ENCODE assay signal across 27 cellular contexts in the genomic region with DNA sequence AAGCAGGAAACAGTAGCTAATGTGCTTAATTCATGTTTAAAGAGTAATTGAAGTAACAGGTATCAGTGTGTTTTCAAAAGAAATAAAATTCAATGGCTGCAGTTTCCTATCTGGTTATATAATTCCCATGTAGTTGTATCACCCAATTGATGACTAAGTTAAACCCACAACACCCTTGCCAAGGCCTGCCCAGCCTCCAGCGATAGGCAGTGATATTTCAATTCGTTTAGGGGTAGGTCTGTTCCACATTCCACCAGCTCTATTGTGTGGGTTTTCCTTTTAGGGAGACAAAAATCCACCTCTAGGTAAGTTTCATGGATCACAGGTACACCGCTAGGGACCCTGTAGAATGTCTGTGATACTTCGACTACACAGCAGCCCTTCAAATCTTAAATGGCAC. TPM values are rescaled to one million over a fixed set of nuclear protein-coding genes. Genes with fewer than 3 reads are reported as not detected.
"Had no signal": no experiment of that assay in that cellular context is flagged by ENCODE, and none has a peak within 500 bp of the region (broad histone marks: within the 10 kb centered on the region; RNA-seq: fewer than 3 reads in every experiment).

No MANE protein-coding gene starts in this region.

- H3K27ac Mint-ChIP-seq: activated CD8-positive, alpha-beta T cell treated with anti-CD3 and anti-CD28 coated beads, Interleukin-2, amount 10 ng/mL, durations not matched to agents 7 days and 5 days; activated naive CD4-positive, alpha-beta T cell treated with anti-CD3 and anti-CD28 coated beads, Interleukin-2, amount 50 U/mL, for 24 hours; activated T-helper 1 cell treated with anti-CD3 and anti-CD28 coated beads, Interleukin-12 subunit alpha, Interleukin-12 subunit beta, Interleukin-2, Interleukin-4 antibody, amounts not matched to agents 30 ng/mL and 10 ng/mL and 1 ng/mL, durations not matched to agents 14 hours and 24 hours and 36 hours; T-helper 17 cell; WTC11 had no signal

- H3K27ac ChIP-seq: SJSA1 had no signal

- H3K9me3 ChIP-seq: SJSA1 had no signal

- H3K4me1 ChIP-seq: SJSA1 had no signal

- H3K36me3 Mint-ChIP-seq: activated naive CD4-positive, alpha-beta T cell treated with anti-CD3 and anti-CD28 coated beads, Interleukin-2, amount 50 U/mL, for 24 hours; WTC11 had no signal

- H3K9me3 Mint-ChIP-seq: activated naive CD4-positive, alpha-beta T cell treated with anti-CD3 and anti-CD28 coated beads, Interleukin-2, amount 50 U/mL, for 24 hours had no signal

- H3K36me3 ChIP-seq: SJSA1 had no signal

- H3K4me3 Mint-ChIP-seq: activated CD8-positive, alpha-beta T cell treated with anti-CD3 and anti-CD28 coated beads, Interleukin-2, amount 10 ng/mL, durations not matched to agents 7 days and 5 days; activated naive CD4-positive, alpha-beta T cell treated with anti-CD3 and anti-CD28 coated beads, Interleukin-2, amount 50 U/mL, for 24 hours; activated T-helper 1 cell treated with anti-CD3 and anti-CD28 coated beads, Interleukin-12 subunit alpha, Interleukin-12 subunit beta, Interleukin-2, Interleukin-4 antibody, amounts not matched to agents 30 ng/mL and 10 ng/mL and 1 ng/mL, durations not matched to agents 14 hours and 24 hours and 36 hours; T-helper 17 cell; WTC11 had no signal

- H3K4me1 Mint-ChIP-seq: activated naive CD4-positive, alpha-beta T cell treated with anti-CD3 and anti-CD28 coated beads, Interleukin-2, amount 50 U/mL, for 24 hours; T-helper 17 cell; WTC11 had no signal

- H3K4me3 ChIP-seq: SJSA1 had no signal

- H3K27me3 ChIP-seq: SJSA1 had no signal

- ATAC-seq: activated CD8-positive, alpha-beta T cell treated with anti-CD3 and anti-CD28 coated beads, Interleukin-2, amount 10 ng/mL, durations not matched to agents 7 days and 5 days; T-helper 17 cell; WTC11 had no signal

- H3K27me3 Mint-ChIP-seq: activated naive CD4-positive, alpha-beta T cell treated with anti-CD3 and anti-CD28 coated beads, Interleukin-2, amount 50 U/mL, for 24 hours; T-helper 17 cell had no signal

- DNase-seq: activated CD4-positive, alpha-beta T cell treated with anti-CD3 and anti-CD28 coated beads for 48 hours; activated CD4-positive, alpha-beta T cell treated with anti-CD3 and anti-CD28 coated beads, Interleukin-2, amount 50 U/mL, for 4 hours; activated CD4-positive, CD25-positive, alpha-beta regulatory T cell treated with anti-CD3 and anti-CD28 coated beads, Interleukin-2, amount 50 U/mL, for 72 hours; activated CD8-positive, alpha-beta memory T cell treated with anti-CD3 and anti-CD28 coated beads, Interleukin-2, amount 50 U/mL, for 48 hours; activated CD8-positive, alpha-beta T cell treated with anti-CD3 and anti-CD28 coated beads, Interleukin-2, amount 10 ng/mL, durations not matched to agents 7 days and 5 days; activated effector memory CD4-positive, alpha-beta T cell treated with Interleukin-2 at 50 U/mL for 16 hours; activated naive CD4-positive, alpha-beta T cell; activated T-cell treated with anti-CD3 and anti-CD28 coated beads, Interleukin-2, amount 50 U/mL, for 1 hour; amygdala; central memory CD4-positive, alpha-beta T cell; NCI-H1048; NCI-H146; NCI-H187 treated with DMSO at 0.1 percent for 48 hours; NCI-H2081 treated with DMSO at 0.1 percent for 48 hours; NCI-H2227 treated with DMSO at 0.1 percent for 48 hours; NCI-H446 treated with DMSO at 0.1 percent for 48 hours; NCI-H524 treated with DMSO at 0.1 percent for 48 hours; NCI-H774; RPMI8226; SHP77; T-helper 17 cell; T-helper 9 cell had no signal

RNA-seq across cellular contexts. Expression of a gene that starts 24.7 kb away (rescaled TPM):
- total RNA-seq: activated CD8-positive, alpha-beta T cell treated with anti-CD3 and anti-CD28 coated beads, Interleukin-2, amount 10 ng/mL, durations not matched to agents 7 days and 5 days; activated T-helper 1 cell treated with anti-CD3 and anti-CD28 coated beads, Interleukin-12 subunit alpha, Interleukin-12 subunit beta, Interleukin-2, Interleukin-4 antibody, amounts not matched to agents 30 ng/mL and 10 ng/mL and 1 ng/mL, durations not matched to agents 14 hours and 24 hours and 36 hours; OCI-LY7; T-helper 17 cell had no signal
